Comparison of ENCODE assay signal across 8 cellular contexts in genomic region chr17:38453951-38454421, GRCh38. TPM values are rescaled to one million over a fixed set of nuclear protein-coding genes. Genes with fewer than 3 reads are reported as not detected.
DNase-seq lines count a peak whose midpoint lies in the region; ATAC-seq and TF ChIP-seq lines count a peak whose summit lies in the region.

No MANE protein-coding gene starts in this region.

- H2AFZ ChIP-seq in osteoblast (ENCODE audit: low read length), result no peak overlapping the region

- no peaks in the 10 kb centered on the region for H3K9me3 ChIP-seq in osteoblast (ENCODE audit: low read depth, low read length)

- peaks cover 49% of the 10 kb centered on the region for H4K20me1 ChIP-seq in osteoblast (ENCODE audit: insufficient read depth, low read length)

- peak overlapping the region; percentile 64 for H3K4me3 ChIP-seq in epithelial cell of esophagus (ENCODE audit: low read length)
- H3K4me3 ChIP-seq in osteoblast (ENCODE audit: insufficient read depth, low read length), result peak overlapping the region; percentile 76

- H3K27me3 ChIP-seq in osteoblast (ENCODE audit: insufficient read depth, low read length), result no peaks in the 10 kb centered on the region

- peaks cover 17% of the 10 kb centered on the region for H3K36me3 ChIP-seq in osteoblast (ENCODE audit: insufficient read depth, low read length)

- TF ChIP-seq CTCF in epithelial cell of esophagus (IDR thresholded peaks at IDR 0.05; ENCODE audit: insufficient read depth, low read depth, low read length, missing control alignments), result no peak
- no peak for TF ChIP-seq CTCF in osteoblast (IDR thresholded peaks at IDR 0.05; ENCODE audit: extremely low read depth, low read depth, low read length)

- peaks cover 94% of the 10 kb centered on the region for H3K79me2 ChIP-seq in osteoblast (ENCODE audit: insufficient read depth, low read length)

- peak overlapping the region; percentile 87 for H3K4me2 ChIP-seq in osteoblast (ENCODE audit: insufficient read depth, low read length)

- DNase-seq in DMS 273 treated with DMSO at 0.1 percent for 48 hours (lab: John Stamatoyannopoulos, UW), result peak; percentile 27
- DNase-seq in NCI-H82 treated with DMSO at 0.1 percent for 48 hours (lab: John Stamatoyannopoulos, UW; ENCODE audit: unreplicated experiment), result peak; percentile 21
- no peak for DNase-seq in epithelial cell of esophagus (ENCODE audit: low read depth)
- DNase-seq in osteoblast (ENCODE audit: insufficient read length, low spot score, missing footprints), result peak; percentile 95
- no peak for DNase-seq in SKM-1 treated with dmso at 0.1 percent for 144 hours (lab: John Stamatoyannopoulos, UW; ENCODE audit: unreplicated experiment)

- no peak for ATAC-seq in GM19328 (IDR thresholded peaks at IDR 0.05; ENCODE audit: unreplicated experiment)
- ATAC-seq in GM18873 (IDR thresholded peaks at IDR 0.05; ENCODE audit: low FRiP score, unreplicated experiment), result no peak
- no peak for ATAC-seq in HG02642 (IDR thresholded peaks at IDR 0.05; ENCODE audit: poor library complexity, unreplicated experiment)

- H3K27ac ChIP-seq in osteoblast (ENCODE audit: low read depth, low read length), result peak overlapping the region; percentile 81

- H3K4me1 ChIP-seq in osteoblast (ENCODE audit: insufficient read depth, low read length), result peaks cover 69% of the 10 kb centered on the region

RNA-seq across cellular contexts. Expression of gene ARHGAP23, which starts 25.7 kb away (rescaled TPM):
- total RNA-seq in osteoblast, result 47.0 and 49.8 TPM in 2 replicates

Comparison
In these comparisons a context has a peak if more than half of its experiments do, and no peak if none do; other contexts are left out.
1. DNase-seq: peak in DMS 273 treated with DMSO at 0.1 percent for 48 hours (single experiment), NCI-H82 treated with DMSO at 0.1 percent for 48 hours (single experiment) and osteoblast (single experiment); none in epithelial cell of esophagus (single experiment) and SKM-1 treated with dmso at 0.1 percent for 144 hours (single experiment).